In the genomic region with DNA sequence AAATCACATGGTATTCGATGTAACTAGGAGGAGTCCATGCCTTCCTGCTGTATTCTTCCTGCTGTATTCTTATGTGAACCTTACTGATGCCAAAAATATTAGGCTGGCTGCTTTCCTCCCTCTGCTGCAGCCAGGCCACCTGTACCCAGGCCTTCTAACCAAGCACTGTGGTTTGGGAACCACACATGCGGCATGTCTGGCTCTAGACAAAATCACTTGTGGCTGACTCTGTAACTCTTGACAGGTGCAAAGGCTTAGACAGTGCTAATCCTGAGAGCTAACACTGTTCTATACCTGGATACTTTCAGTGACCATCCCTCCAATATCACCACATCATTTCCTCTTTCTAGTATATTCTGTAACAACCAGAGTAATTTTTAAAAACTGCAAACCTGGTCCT, we compare ENCODE assay signal across 32 cellular contexts.
"Had no signal": no experiment of that assay in that cellular context is flagged by ENCODE, and none has a peak within 500 bp of the region (broad histone marks: within the 10 kb centered on the region; RNA-seq: fewer than 3 reads in every experiment).

No MANE protein-coding gene starts in this region.

- H3K4me3 ChIP-seq: adrenal gland, body of pancreas, esophagus muscularis mucosa, gastrocnemius medialis, heart left ventricle had no signal

- H3K9me3 ChIP-seq: adrenal gland, body of pancreas, esophagus muscularis mucosa, gastrocnemius medialis had no signal

- H3K36me3 ChIP-seq: adrenal gland, gastrocnemius medialis, WERI-Rb-1 had no signal

- H3K4me1 ChIP-seq: adrenal gland, body of pancreas, foreskin keratinocyte, gastrocnemius medialis, heart left ventricle had no signal

- H3K27me3 ChIP-seq: adrenal gland, body of pancreas, esophagus muscularis mucosa, foreskin keratinocyte, gastrocnemius medialis, heart left ventricle had no signal

- H3K27ac ChIP-seq: adrenal gland, body of pancreas, esophagus muscularis mucosa, foreskin keratinocyte, gastrocnemius medialis, heart left ventricle, WERI-Rb-1 had no signal

- ATAC-seq: activated CD4-positive, CD25-positive, alpha-beta regulatory T cell treated with anti-CD3 and anti-CD28 coated beads, Interleukin-2, amount 50 U/mL, for 24 hours; activated CD8-positive, alpha-beta memory T cell treated with anti-CD3 and anti-CD28 coated beads, Interleukin-2, amount 10 ng/mL, durations not matched to agents 7 days and 5 days; activated CD8-positive, alpha-beta T cell treated with anti-CD3 and anti-CD28 coated beads, Interleukin-2, amount 10 ng/mL, durations not matched to agents 7 days and 5 days; activated naive CD8-positive, alpha-beta T cell treated with anti-CD3 and anti-CD28 coated beads, Interleukin-2, amount 50 U/mL, for 24 hours; body of pancreas; effector memory CD8-positive, alpha-beta T cell; foreskin keratinocyte; gastrocnemius medialis; heart left ventricle; T-helper 17 cell had no signal

- DNase-seq: activated B cell treated with CpG ODN at 0.5 μM for 24 hours; activated CD4-positive, alpha-beta memory T cell treated with anti-CD3 and anti-CD28 coated beads for 36 hours; activated CD4-positive, alpha-beta T cell treated with anti-CD3 and anti-CD28 coated beads for 48 hours; activated CD4-positive, alpha-beta T cell treated with anti-CD3 and anti-CD28 coated beads, Interleukin-2, amount 50 U/mL, for 1 hour; activated CD8-positive, alpha-beta memory T cell treated with anti-CD3 and anti-CD28 coated beads, Interleukin-2, amount 10 ng/mL, durations not matched to agents 7 days and 5 days; activated CD8-positive, alpha-beta memory T cell treated with anti-CD3 and anti-CD28 coated beads, Interleukin-2, amount 50 U/mL, for 4 hours; activated CD8-positive, alpha-beta T cell treated with anti-CD3 and anti-CD28 coated beads, Interleukin-2, amount 10 ng/mL, durations not matched to agents 7 days and 5 days; activated effector memory CD4-positive, alpha-beta T cell treated with anti-CD3 and anti-CD28 coated beads, Interleukin-2, amount 50 U/mL, for 16 hours; activated naive CD4-positive, alpha-beta T cell treated with anti-CD3 and anti-CD28 coated beads for 36 hours; activated naive CD8-positive, alpha-beta T cell treated with anti-CD3 and anti-CD28 coated beads for 36 hours; activated naive CD8-positive, alpha-beta T cell treated with anti-CD3 and anti-CD28 coated beads, Interleukin-2, amount 50 U/mL, for 24 hours; activated T-cell treated with anti-CD3 and anti-CD28 coated beads, Interleukin-2, amount 50 U/mL, for 1 hour; activated T-cell treated with anti-CD3 and anti-CD28 coated beads, Interleukin-2, amount 50 U/mL, for 48 hours; adrenal gland; amygdala; aorta; body of pancreas; caudate nucleus; cortex of kidney; dermis blood vessel endothelial cell; effector CD4-positive, alpha-beta T cell; effector memory CD8-positive, alpha-beta T cell; erythroblast; foreskin keratinocyte; gastrocnemius medialis; glutamatergic neuron; heart left ventricle; T-helper 17 cell; T1000; WERI-Rb-1 had no signal
